Comparison of ENCODE assay signal across 11 cellular contexts in the genomic region with DNA sequence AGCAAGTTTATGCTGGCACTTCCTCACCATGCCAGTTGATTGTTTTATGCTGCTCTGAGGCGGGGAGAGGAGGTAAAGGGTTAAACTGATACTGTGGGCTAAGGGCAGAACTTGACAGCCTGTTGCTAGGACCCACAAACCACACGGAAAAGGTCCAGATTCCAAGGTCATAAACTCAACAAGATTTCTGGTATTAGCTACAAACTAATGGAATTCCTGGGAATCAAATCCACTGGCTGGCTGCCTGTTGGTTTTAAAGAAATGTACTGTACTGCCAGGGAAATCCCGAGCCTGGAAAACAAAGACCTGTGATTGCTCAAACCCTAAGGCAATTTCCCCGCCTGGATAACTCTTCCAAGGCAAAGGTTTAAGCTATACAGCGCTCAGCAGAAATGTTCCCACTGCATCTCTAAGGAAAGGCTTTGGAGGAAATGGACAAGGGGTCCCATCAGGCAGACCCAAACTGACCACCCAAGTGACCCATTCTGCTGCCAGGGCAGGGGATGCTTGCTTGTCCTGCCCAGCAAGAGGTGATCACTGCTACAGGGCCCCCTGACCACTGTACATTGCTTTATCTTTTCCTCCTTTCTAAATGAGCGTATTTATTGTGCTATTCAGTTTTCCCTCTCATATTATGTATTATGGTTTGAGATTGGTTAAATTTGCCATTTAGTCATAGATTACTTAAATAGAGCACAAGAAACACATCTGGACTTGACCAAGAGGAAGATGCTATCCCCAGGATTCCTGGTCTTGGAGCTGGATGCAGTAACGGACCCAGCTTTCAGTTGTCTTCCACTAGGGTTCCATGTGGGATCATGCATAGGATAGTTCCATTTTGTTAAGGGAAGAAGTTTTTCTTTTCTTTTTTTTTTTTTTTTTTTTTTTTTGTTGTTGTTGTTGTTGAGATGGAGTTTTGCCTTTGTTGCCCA.
A peak's percentile ranks its signal among the peaks of the same experiment; 100 is the strongest.
DNase-seq lines count a peak whose midpoint lies in the region; ATAC-seq and TF ChIP-seq lines count a peak whose summit lies in the region.
"Had no signal": no experiment of that assay in that cellular context is flagged by ENCODE, and none has a peak within 500 bp of the region (broad histone marks: within the 10 kb centered on the region; RNA-seq: fewer than 3 reads in every experiment).

No MANE protein-coding gene starts in this region.

- no peak overlapping the region for H3K4me3 Mint-ChIP-seq in osteocyte (ENCODE audit: unreplicated experiment)
- H3K4me3 Mint-ChIP-seq: activated CD8-positive, alpha-beta T cell treated with anti-CD3 and anti-CD28 coated beads, Interleukin-2, amount 10 ng/mL, durations not matched to agents 7 days and 5 days; natural killer cell had no signal

- H3K27ac ChIP-seq in gastroesophageal sphincter (peak overlapping the region in 3 of 4 donors; percentile 55 to 73 (median 56)), Karpas-422 (ENCODE audit: low read length) (no peak overlapping the region)

- H3K36me3 ChIP-seq in BJ (ENCODE audit: control insufficient read depth, insufficient read depth, low read length) (no peaks in the 10 kb centered on the region), gastroesophageal sphincter (no peaks in the 10 kb centered on the region), Karpas-422 (ENCODE audit: insufficient read depth, low read length) (no peaks in the 10 kb centered on the region)

- peak overlapping the region; percentile 91 for H3K27ac Mint-ChIP-seq in osteocyte (ENCODE audit: unreplicated experiment)
- H3K27ac Mint-ChIP-seq: activated CD8-positive, alpha-beta T cell treated with anti-CD3 and anti-CD28 coated beads, Interleukin-2, amount 10 ng/mL, durations not matched to agents 7 days and 5 days; natural killer cell had no signal

- peaks cover 45% of the 10 kb centered on the region for H3K4me1 Mint-ChIP-seq in osteocyte (ENCODE audit: unreplicated experiment)

- H4K20me1 ChIP-seq in Karpas-422 (ENCODE audit: insufficient read depth, low read depth, low read length), result no peaks in the 10 kb centered on the region

- H3K4me3 ChIP-seq in BJ (ENCODE audit: low read depth, low read length) (no peak overlapping the region), gastroesophageal sphincter (no peak overlapping the region), Karpas-422 (ENCODE audit: low read length) (no peak overlapping the region)

- H3K27me3 Mint-ChIP-seq in osteocyte (ENCODE audit: unreplicated experiment), result no peaks in the 10 kb centered on the region

- H3K79me2 ChIP-seq in Karpas-422 (ENCODE audit: low read length), result no peaks in the 10 kb centered on the region

- ATAC-seq in SK-N-SH treated with all-trans-retinoic acid at 6 μM for 48 hours, result peak; percentile 75
- ATAC-seq in gastroesophageal sphincter, result peak; percentile 75
- no peak for ATAC-seq in GM19328 (IDR thresholded peaks at IDR 0.05; ENCODE audit: unreplicated experiment)
- ATAC-seq in HG02610 (IDR thresholded peaks at IDR 0.05; ENCODE audit: unreplicated experiment), result no peak
- ATAC-seq: activated CD8-positive, alpha-beta T cell treated with anti-CD3 and anti-CD28 coated beads, Interleukin-2, amount 10 ng/mL, durations not matched to agents 7 days and 5 days; natural killer cell had no signal

- peaks cover 13 to 36% (median 18%) of the 10 kb centered on the region in 3 donors for H3K4me1 ChIP-seq in gastroesophageal sphincter
- no peaks in the 10 kb centered on the region for H3K4me1 ChIP-seq in Karpas-422 (ENCODE audit: low read length)

- TF ChIP-seq EP300 in gastroesophageal sphincter (IDR thresholded peaks at IDR 0.05), result no peak

- peak; percentile 93 for DNase-seq in BJ (ENCODE audit: low read depth)
- DNase-seq in osteocyte (ENCODE audit: extremely low spot score, unreplicated experiment), result no peak
- DNase-seq in Karpas-422, result no peak
- DNase-seq in germinal center (ENCODE audit: low spot score), result no peak
- DNase-seq: activated CD8-positive, alpha-beta T cell treated with anti-CD3 and anti-CD28 coated beads, Interleukin-2, amount 10 ng/mL, durations not matched to agents 7 days and 5 days; DMS 273 treated with DMSO at 0.1 percent for 48 hours; natural killer cell had no signal

- H3K9me3 ChIP-seq in gastroesophageal sphincter (no peaks in the 10 kb centered on the region), Karpas-422 (ENCODE audit: low read length) (no peaks in the 10 kb centered on the region)

- H3K9ac ChIP-seq in Karpas-422 (ENCODE audit: low read length), result no peak overlapping the region

- H3K9me2 ChIP-seq in Karpas-422 (replicated peaks; ENCODE audit: insufficient read depth, low read length), result no peaks in the 10 kb centered on the region

- H3K9me3 Mint-ChIP-seq in osteocyte (ENCODE audit: unreplicated experiment), result peaks cover 6% of the 10 kb centered on the region

- TF ChIP-seq CTCF in BJ (IDR thresholded peaks at IDR 0.05; ENCODE audit: insufficient read depth, low read depth, low read length), result no peak
- TF ChIP-seq CTCF in gastroesophageal sphincter (IDR thresholded peaks at IDR 0.05), result no peak
- TF ChIP-seq CTCF in osteocyte (IDR thresholded peaks at IDR 0.05), result no peak

- H3K27me3 ChIP-seq in BJ (ENCODE audit: control insufficient read depth, insufficient read depth, low read length) (no peaks in the 10 kb centered on the region), gastroesophageal sphincter (no peaks in the 10 kb centered on the region), Karpas-422 (ENCODE audit: low read length) (no peaks in the 10 kb centered on the region)

- CTCF ChIA-PET in BJ (lab: Yijun Ruan, JAX), result interaction anchor here (1.2 to 2.6 kb wide), 3 partner anchors 10 to 291 kb away, joined by 3 to 8 read pairs (median 4); no protein-coding TSS in a partner anchor

- POLR2A ChIA-PET in BJ (lab: Charles Lee), result interaction anchor here (0.5 to 1.7 kb wide), 5 partner anchors 9 to 580 kb away, joined by 3 to 35 read pairs (median 4); no protein-coding TSS in a partner anchor

- TF ChIP-seq POLR2A in gastroesophageal sphincter (IDR thresholded peaks at IDR 0.05), result no peak

- 29 to 36% methylated on average over 7 of the region's 7 CpGs for WGBS in gastroesophageal sphincter (ENCODE audit: low coverage in 1 of 2), 2 donors

- no peak overlapping the region for H3K4me2 ChIP-seq in Karpas-422 (ENCODE audit: low read depth, low read length, poor library complexity, severe bottlenecking)

- peaks cover 7% of the 10 kb centered on the region for H3K36me3 Mint-ChIP-seq in osteocyte (ENCODE audit: unreplicated experiment)

- H2AFZ ChIP-seq in Karpas-422 (ENCODE audit: low read length), result no peak overlapping the region

TF ChIP-seq in SK-N-SH treated with all-trans-retinoic acid at 6 μM for 48 hours, 23 proteins besides CTCF, POLR2A, EP300 and RAD21 (continues in another document):
- TF ChIP-seq ISL1 (CRISPR knock-in tag; IDR thresholded peaks at IDR 0.05) (peak; percentile 79), ZFP3 (CRISPR knock-in tag; IDR thresholded peaks at IDR 0.05) (peak; percentile 13; the same call in 1 of the 2 replicates), TOX (CRISPR knock-in tag; IDR thresholded peaks at IDR 0.05; ENCODE audit: borderline replicate concordance) (peak; percentile 50), ZC3H10 (CRISPR knock-in tag; IDR thresholded peaks at IDR 0.05) (0 out of 2 replicates have a peak, but pooled peaks have one; percentile 58)
- TF ChIP-seq, protein P1, sequence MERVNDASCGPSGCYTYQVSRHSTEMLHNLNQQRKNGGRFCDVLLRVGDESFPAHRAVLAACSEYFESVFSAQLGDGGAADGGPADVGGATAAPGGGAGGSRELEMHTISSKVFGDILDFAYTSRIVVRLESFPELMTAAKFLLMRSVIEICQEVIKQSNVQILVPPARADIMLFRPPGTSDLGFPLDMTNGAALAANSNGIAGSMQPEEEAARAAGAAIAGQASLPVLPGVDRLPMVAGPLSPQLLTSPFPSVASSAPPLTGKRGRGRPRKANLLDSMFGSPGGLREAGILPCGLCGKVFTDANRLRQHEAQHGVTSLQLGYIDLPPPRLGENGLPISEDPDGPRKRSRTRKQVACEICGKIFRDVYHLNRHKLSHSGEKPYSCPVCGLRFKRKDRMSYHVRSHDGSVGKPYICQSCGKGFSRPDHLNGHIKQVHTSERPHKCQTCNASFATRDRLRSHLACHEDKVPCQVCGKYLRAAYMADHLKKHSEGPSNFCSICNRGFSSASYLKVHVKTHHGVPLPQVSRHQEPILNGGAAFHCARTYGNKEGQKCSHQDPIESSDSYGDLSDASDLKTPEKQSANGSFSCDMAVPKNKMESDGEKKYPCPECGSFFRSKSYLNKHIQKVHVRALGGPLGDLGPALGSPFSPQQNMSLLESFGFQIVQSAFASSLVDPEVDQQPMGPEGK (CRISPR knock-in tag; IDR thresholded peaks at IDR 0.05; ENCODE audit: borderline replicate concordance), result no peak; the same call in 1 of the 2 replicates
- TF ChIP-seq, protein P2, sequence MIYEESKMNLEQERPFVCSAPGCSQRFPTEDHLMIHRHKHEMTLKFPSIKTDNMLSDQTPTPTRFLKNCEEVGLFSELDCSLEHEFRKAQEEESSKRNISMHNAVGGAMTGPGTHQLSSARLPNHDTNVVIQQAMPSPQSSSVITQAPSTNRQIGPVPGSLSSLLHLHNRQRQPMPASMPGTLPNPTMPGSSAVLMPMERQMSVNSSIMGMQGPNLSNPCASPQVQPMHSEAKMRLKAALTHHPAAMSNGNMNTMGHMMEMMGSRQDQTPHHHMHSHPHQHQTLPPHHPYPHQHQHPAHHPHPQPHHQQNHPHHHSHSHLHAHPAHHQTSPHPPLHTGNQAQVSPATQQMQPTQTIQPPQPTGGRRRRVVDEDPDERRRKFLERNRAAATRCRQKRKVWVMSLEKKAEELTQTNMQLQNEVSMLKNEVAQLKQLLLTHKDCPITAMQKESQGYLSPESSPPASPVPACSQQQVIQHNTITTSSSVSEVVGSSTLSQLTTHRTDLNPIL (CRISPR knock-in tag; IDR thresholded peaks at IDR 0.05; ENCODE audit: low read depth), result no peak

Comparison
In these comparisons a context has a peak if more than half of its experiments do, and no peak if none do; other contexts are left out.
1. ATAC-seq: peak in SK-N-SH treated with all-trans-retinoic acid at 6 μM for 48 hours (single experiment) and gastroesophageal sphincter (single experiment); none in GM19328 (single experiment) and HG02610 (single experiment).